ENCODE assay signal across 8 cellular contexts in genomic region chr6:109381747-109382575, GRCh38. TPM values are rescaled to one million over a fixed set of nuclear protein-coding genes. Genes with fewer than 3 reads are reported as not detected.
DNase-seq lines count a peak whose midpoint lies in the region; ATAC-seq and TF ChIP-seq lines count a peak whose summit lies in the region.

Gene CD164, minus strand, starts transcription at chr6:109382467. Its CDS starts 89 bp downstream, at chr6:109382378.

- peaks cover 13% of the 10 kb centered on the region in 2 donors for H3K36me3 ChIP-seq in ascending aorta

- no peaks in the 10 kb centered on the region for H3K9me3 Mint-ChIP-seq in T-helper 2 cell treated with Interferon-gamma antibody and Interleukin-4, amounts not matched to agents 5 μg/mL and 100 μg/mL, for 36 hours

- no peaks in the 10 kb centered on the region for H3K27me3 ChIP-seq in ascending aorta

- H3K4me3 ChIP-seq in ascending aorta: peak within 1 kb of the TSS; percentile 84 to 95

- no peaks in the 10 kb centered on the region for H3K9me3 ChIP-seq in ascending aorta

- DNase-seq in NCI-H187 (lab: John Stamatoyannopoulos, UW) (peak; percentile 30 to 90), ascending aorta (ENCODE audit: low spot score in 2 of 2) (peak; percentile 67 to 95), hepatic stellate cell (ENCODE audit: low spot score) (peak; percentile 92), renal cortical epithelial cell (ENCODE audit: low read depth) (peak; percentile 66), OCI-M2 (lab: John Stamatoyannopoulos, UW; ENCODE audit: unreplicated experiment) (no peak)
- DNase-seq in T-helper 2 cell treated with Interferon-gamma antibody and Interleukin-4, amounts not matched to agents 5 μg/mL and 100 μg/mL, for 36 hours (ENCODE audit: low spot score): peak; percentile 91

- peaks cover 0 to 17% of the 10 kb centered on the region in 2 donors for H3K4me1 ChIP-seq in ascending aorta

- H3K4me3 Mint-ChIP-seq in T-helper 2 cell treated with Interferon-gamma antibody and Interleukin-4, amounts not matched to agents 5 μg/mL and 100 μg/mL, for 36 hours: peak within 1 kb of the TSS; percentile 97

- H3K27ac ChIP-seq in ascending aorta: peak within 1 kb of the TSS; percentile 99

- intact Hi-C loops in ascending aorta (cut with DNase I): loop anchor here (1.0 to 5.0 kb wide), 10 partner anchors 58 to 1423 kb away; partner anchors contain the start of genes CEP57L1, FOXO3, MICAL1 and OSTM1

- ATAC-seq in GM18502 (IDR thresholded peaks at IDR 0.05; ENCODE audit: poor library complexity, unreplicated experiment) (peak; percentile 55), HG02938 (IDR thresholded peaks at IDR 0.05; ENCODE audit: unreplicated experiment) (peak; percentile 40)

- peak within 1 kb of the TSS; percentile 97 for H3K27ac Mint-ChIP-seq in T-helper 2 cell treated with Interferon-gamma antibody and Interleukin-4, amounts not matched to agents 5 μg/mL and 100 μg/mL, for 36 hours

- H3K36me3 Mint-ChIP-seq in T-helper 2 cell treated with Interferon-gamma antibody and Interleukin-4, amounts not matched to agents 5 μg/mL and 100 μg/mL, for 36 hours (ENCODE audit: low read depth): peaks cover 35% of the 10 kb centered on the region

- no peaks in the 10 kb centered on the region for H3K27me3 Mint-ChIP-seq in T-helper 2 cell treated with Interferon-gamma antibody and Interleukin-4, amounts not matched to agents 5 μg/mL and 100 μg/mL, for 36 hours (ENCODE audit: low read depth)

- H3K4me1 Mint-ChIP-seq in T-helper 2 cell treated with Interferon-gamma antibody and Interleukin-4, amounts not matched to agents 5 μg/mL and 100 μg/mL, for 36 hours (ENCODE audit: low read depth): peaks cover 38% of the 10 kb centered on the region

- TF ChIP-seq CTCF in ascending aorta (IDR thresholded peaks at IDR 0.05): no peak

RNA-seq across cellular contexts. Expression of gene CD164, which starts in this region (rescaled TPM):
- total RNA-seq in ascending aorta (101 TPM), renal cortical epithelial cell (248 and 303 TPM in 2 replicates)
